ENCODE assay signal across 16 cellular contexts in the genomic region with DNA sequence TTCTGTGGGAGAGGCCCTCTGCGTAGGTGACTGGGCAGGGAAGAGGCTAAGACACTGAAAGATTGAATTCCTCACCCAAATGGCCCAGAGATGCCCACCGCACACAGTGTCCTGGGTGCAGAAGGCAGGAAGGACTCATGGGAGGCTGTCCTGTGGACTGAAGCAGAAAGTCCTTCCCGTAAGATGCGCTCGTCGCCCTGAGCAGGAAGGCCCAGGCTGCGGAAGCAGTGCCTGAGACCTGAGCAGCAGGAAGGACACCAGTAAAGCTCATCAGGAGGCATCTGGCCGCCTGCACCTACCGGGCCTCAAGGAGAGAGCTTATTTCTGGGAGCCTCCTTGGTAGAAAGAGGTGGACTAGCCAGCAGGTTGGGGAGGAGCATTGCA. TPM values are rescaled to one million over a fixed set of nuclear protein-coding genes. Genes with fewer than 3 reads are reported as not detected.
"Had no signal": no experiment of that assay in that cellular context is flagged by ENCODE, and none has a peak within 500 bp of the region (broad histone marks: within the 10 kb centered on the region; RNA-seq: fewer than 3 reads in every experiment).

No MANE protein-coding gene starts in this region.

- ATAC-seq: gastrocnemius medialis; left ventricle myocardium superior; stimulated activated naive B cell treated with anti-CD40 and anti-IgM and Interleukin-4, amounts not matched to agents 10 μg/mL and 1 μg/mL and 100 μg/mL, for 72 hours; T-helper 17 cell; WTC11 had no signal

- H3K36me3 Mint-ChIP-seq: activated naive CD8-positive, alpha-beta T cell treated with anti-CD3 and anti-CD28 coated beads, Interleukin-2, amount 10 ng/mL, durations not matched to agents 7 days and 5 days; naive B cell; stimulated activated naive B cell treated with anti-CD40 and anti-IgM and Interleukin-4, amounts not matched to agents 10 μg/mL and 1 μg/mL and 100 μg/mL, for 72 hours; WTC11 had no signal

- H3K9me3 Mint-ChIP-seq: activated CD4-positive, alpha-beta T cell treated with anti-CD3 and anti-CD28 coated beads, Interleukin-2, amount 10 ng/mL, durations not matched to agents 24 days and 14 days; activated naive CD8-positive, alpha-beta T cell treated with anti-CD3 and anti-CD28 coated beads, Interleukin-2, amount 10 ng/mL, durations not matched to agents 7 days and 5 days; naive B cell; stimulated activated naive B cell treated with anti-CD40 and anti-IgM and Interleukin-4, amounts not matched to agents 10 μg/mL and 1 μg/mL and 100 μg/mL, for 72 hours; WTC11 had no signal

- DNase-seq: activated CD4-positive, alpha-beta T cell treated with anti-CD3 and anti-CD28 coated beads, Interleukin-2, amount 10 ng/mL, durations not matched to agents 24 days and 14 days; activated T-cell treated with anti-CD3 and anti-CD28 coated beads, Interleukin-2, amount 50 U/mL, for 1 hour; anterior cingulate cortex; gastrocnemius medialis; left ventricle myocardium superior; naive B cell; stimulated activated naive B cell treated with anti-CD40 and anti-IgM and Interleukin-4, amounts not matched to agents 10 μg/mL and 1 μg/mL and 100 μg/mL, for 72 hours; T-helper 17 cell had no signal

- H3K36me3 ChIP-seq: gastrocnemius medialis, right atrium auricular region, upper lobe of left lung had no signal

- H3K27ac Mint-ChIP-seq: activated CD4-positive, alpha-beta T cell treated with anti-CD3 and anti-CD28 coated beads, Interleukin-2, amount 10 ng/mL, durations not matched to agents 24 days and 14 days; activated naive CD8-positive, alpha-beta T cell treated with anti-CD3 and anti-CD28 coated beads, Interleukin-2, amount 10 ng/mL, durations not matched to agents 7 days and 5 days; T-helper 17 cell; WTC11 had no signal

- H3K4me3 Mint-ChIP-seq: activated CD4-positive, alpha-beta T cell treated with anti-CD3 and anti-CD28 coated beads, Interleukin-2, amount 10 ng/mL, durations not matched to agents 24 days and 14 days; activated naive CD8-positive, alpha-beta T cell treated with anti-CD3 and anti-CD28 coated beads, Interleukin-2, amount 10 ng/mL, durations not matched to agents 7 days and 5 days; stimulated activated naive B cell treated with anti-CD40 and anti-IgM and Interleukin-4, amounts not matched to agents 10 μg/mL and 1 μg/mL and 100 μg/mL, for 72 hours; T-helper 17 cell; WTC11 had no signal

- H3K4me2 ChIP-seq: smooth muscle cell had no signal

- H3K27ac ChIP-seq: gastrocnemius medialis, right atrium auricular region, upper lobe of left lung had no signal

- H3K27me3 ChIP-seq: right atrium auricular region, upper lobe of left lung had no signal

- H3K4me3 ChIP-seq: gastrocnemius medialis, right atrium auricular region, smooth muscle cell, upper lobe of left lung had no signal

- H3K9me3 ChIP-seq: gastrocnemius medialis, right atrium auricular region, upper lobe of left lung had no signal

RNA-seq across cellular contexts. Expression of a gene that starts 3.3 kb away (rescaled TPM):
- total RNA-seq: T-helper 17 cell had no signal

RNA-seq across cellular contexts. Expression of a gene that starts 40.7 kb away (rescaled TPM):
- total RNA-seq: activated CD4-positive, alpha-beta T cell treated with anti-CD3 and anti-CD28 coated beads, Interleukin-2, amount 10 ng/mL, durations not matched to agents 24 days and 14 days; gastrocnemius medialis; kidney epithelial cell; posterior vena cava; smooth muscle cell; subcutaneous adipose tissue had no signal
- polyA plus RNA-seq: smooth muscle cell had no signal
